25 cellular contexts compared by ENCODE assay signal in the genomic region with DNA sequence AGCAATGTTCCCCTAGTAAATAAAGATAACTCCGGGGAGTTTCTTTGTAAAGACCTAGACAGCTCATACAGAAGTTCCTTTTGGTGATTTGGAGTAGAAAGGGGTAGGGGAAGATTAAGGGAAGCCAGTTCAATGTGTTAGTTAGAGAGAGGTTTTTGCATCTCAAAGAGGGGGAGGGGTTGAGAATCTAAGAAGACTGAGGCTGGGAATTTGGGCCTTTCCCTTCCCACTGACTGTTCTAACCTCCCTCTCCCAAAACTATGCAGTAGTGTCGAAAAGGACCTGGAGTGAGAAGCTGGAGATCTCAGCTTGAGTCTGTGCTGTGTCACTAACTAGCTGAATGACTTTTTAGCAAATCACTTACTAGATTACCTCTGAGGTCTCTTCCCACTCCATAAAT. TPM values are rescaled to one million over a fixed set of nuclear protein-coding genes. Genes with fewer than 3 reads are reported as not detected.
DNase-seq lines count a peak whose midpoint lies in the region; ATAC-seq, FAIRE-seq and TF ChIP-seq lines count a peak whose summit lies in the region.
"Had no signal": no experiment of that assay in that cellular context is flagged by ENCODE, and none has a peak within 500 bp of the region (broad histone marks: within the 10 kb centered on the region; RNA-seq: fewer than 3 reads in every experiment).

No MANE protein-coding gene starts in this region.

- no peak for DNase-seq in endothelial cell (ENCODE audit: low spot score)
- DNase-seq in NOMO-1 (lab: John Stamatoyannopoulos, UW; ENCODE audit: unreplicated experiment in 2 of 2): no peak
- DNase-seq in DMS53 treated with DMSO at 0.1 percent for 48 hours (lab: John Stamatoyannopoulos, UW; ENCODE audit: unreplicated experiment): no peak
- DNase-seq in frontal cortex (ENCODE audit: low spot score in 2 of 2): no peak
- DNase-seq: BE2C; CD4-positive, alpha-beta T cell; DMS153; HCEC 1CT; MM.1S; NCI-H1092 treated with DMSO at 0.1 percent for 48 hours; NCI-H2081; NCI-H2171 treated with DMSO at 0.1 percent for 48 hours; NCI-H446; NCI-H526 treated with DMSO at 0.1 percent for 48 hours; NK-92 treated with Interleukin-12 subunit alpha and Interleukin-12 subunit beta, amount 100 ng/mL, for 24 hours; SHP77; SK-N-SH had no signal

- TF ChIP-seq CTCF in endothelial cell (IDR thresholded peaks at IDR 0.05; ENCODE audit: unreplicated experiment) (no peak), nephron (IDR thresholded peaks at IDR 0.05; ENCODE audit: unreplicated experiment in 3 of 3) (no peak)

- peak overlapping the region; percentile 32; the same call in 1 of the 2 replicates for H3K9ac ChIP-seq in HUES64 (ENCODE audit: low read depth, low read length)
- H3K9ac ChIP-seq: SK-N-SH had no signal

- no peak overlapping the region for H3K4me3 Mint-ChIP-seq in endothelial cell (ENCODE audit: unreplicated experiment)
- H3K4me3 Mint-ChIP-seq in nephron: no peak overlapping the region
- H3K4me3 Mint-ChIP-seq: CD4-positive, alpha-beta T cell had no signal

- H3K9me3 Mint-ChIP-seq in endothelial cell (ENCODE audit: unreplicated experiment): no peaks in the 10 kb centered on the region
- no peaks in the 10 kb centered on the region for H3K9me3 Mint-ChIP-seq in nephron
- H3K9me3 Mint-ChIP-seq: CD4-positive, alpha-beta T cell had no signal

- H3K27me3 Mint-ChIP-seq in endothelial cell (ENCODE audit: unreplicated experiment): no peaks in the 10 kb centered on the region
- no peaks in the 10 kb centered on the region for H3K27me3 Mint-ChIP-seq in nephron (ENCODE audit: low read depth)

- no peaks in the 10 kb centered on the region for H3K36me3 ChIP-seq in HUES64 (ENCODE audit: insufficient read depth, low read length)
- H3K36me3 ChIP-seq: BE2C had no signal

- H3K9me3 ChIP-seq in HUES64 (ENCODE audit: insufficient read depth, low read depth, low read length): no peaks in the 10 kb centered on the region
- H3K9me3 ChIP-seq: BE2C, SK-N-SH had no signal

- WGBS in HUES64: 0% methylated on average over 2 of the region's 2 CpGs

- H3K36me3 Mint-ChIP-seq in endothelial cell (ENCODE audit: low read depth, unreplicated experiment) (no peaks in the 10 kb centered on the region), nephron (ENCODE audit: low read depth) (no peaks in the 10 kb centered on the region)

- peaks cover 63% of the 10 kb centered on the region for H3K4me1 ChIP-seq in HUES64 (ENCODE audit: insufficient read depth, low read length)
- H3K4me1 ChIP-seq: BE2C had no signal

- FAIRE-seq in G401.6 (lab: Jason Lieb, UNC): peak; percentile 96
- FAIRE-seq in frontal cortex (lab: Jason Lieb, UNC): no peak
- FAIRE-seq: A204.1, GM18507, HTR-8/SVneo had no signal

- H3K4me3 ChIP-seq in HUES64 (ENCODE audit: low read length): peak overlapping the region; percentile 15; the same call in 1 of the 2 replicates

- H3K4me1 Mint-ChIP-seq in endothelial cell (ENCODE audit: unreplicated experiment): peaks cover 21% of the 10 kb centered on the region
- H3K4me1 Mint-ChIP-seq in nephron: peaks cover 4% of the 10 kb centered on the region

- peak overlapping the region; percentile 88 for H3K27ac ChIP-seq in HUES64 (ENCODE audit: low read depth, low read length)

- peak overlapping the region; percentile 71 for H3K27ac Mint-ChIP-seq in endothelial cell (ENCODE audit: unreplicated experiment)
- H3K27ac Mint-ChIP-seq in nephron: peak overlapping the region; percentile 9 to 52 (median 38)
- H3K27ac Mint-ChIP-seq: CD4-positive, alpha-beta T cell had no signal

- no peak for ATAC-seq in GM18867 (IDR thresholded peaks at IDR 0.05; ENCODE audit: unreplicated experiment)

- H3K27me3 ChIP-seq in HUES64 (ENCODE audit: insufficient read depth, low read length): no peaks in the 10 kb centered on the region
- H3K27me3 ChIP-seq: BE2C had no signal

RNA-seq across cellular contexts. Expression of a gene that starts 55.7 kb away (rescaled TPM):
- 7.9 TPM for polyA plus RNA-seq in HUES64 (2013, experiment 1 of 2)
- 14.6 TPM for polyA plus RNA-seq in HUES64 (2013, experiment 2 of 2)
- total RNA-seq in endothelial cell (ENCODE audit: unreplicated experiment): 2.2 TPM
- total RNA-seq in frontal cortex: 2.0 TPM
- total RNA-seq: CD4-positive, alpha-beta T cell; RPMI7951 had no signal
- polyA plus RNA-seq: SK-N-SH had no signal
